In the genomic region with DNA sequence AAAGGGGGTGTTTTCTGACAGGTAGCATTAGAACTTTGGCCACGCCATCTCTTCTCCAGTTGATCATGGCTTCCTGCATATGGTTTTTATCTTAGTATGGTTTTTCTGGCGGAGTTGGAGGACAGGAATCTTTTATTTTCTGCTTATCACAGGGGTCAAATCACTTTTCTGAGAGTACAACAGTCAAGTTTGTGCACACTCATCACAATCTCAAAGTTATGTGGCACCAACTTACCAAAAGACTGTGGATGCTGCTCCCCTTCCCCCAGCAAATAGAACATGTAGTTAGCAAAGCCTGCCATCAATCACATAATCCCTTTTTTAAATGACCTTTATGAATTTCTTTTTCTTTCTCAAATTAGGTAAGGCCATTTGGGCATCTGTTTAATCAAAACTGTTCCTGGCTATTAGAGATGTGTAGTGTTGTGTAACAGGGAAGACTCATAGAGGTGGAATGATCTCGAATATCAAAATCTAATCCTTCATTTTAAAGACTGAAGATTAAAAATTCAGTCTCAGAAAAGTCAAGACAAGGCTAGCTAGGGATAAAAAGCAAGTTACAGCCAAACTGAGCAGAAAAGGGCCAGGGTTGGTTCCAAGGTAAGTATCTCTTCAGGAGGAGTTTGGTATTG, we compare ENCODE assay signal across 31 cellular contexts. TPM values are rescaled to one million over a fixed set of nuclear protein-coding genes. Genes with fewer than 3 reads are reported as not detected.
"Had no signal": no experiment of that assay in that cellular context is flagged by ENCODE, and none has a peak within 500 bp of the region (broad histone marks: within the 10 kb centered on the region; RNA-seq: fewer than 3 reads in every experiment).

No MANE protein-coding gene starts in this region.

- H3K36me3 ChIP-seq: SJCRH30, WERI-Rb-1 had no signal

- H3K9me3 Mint-ChIP-seq: activated CD8-positive, alpha-beta T cell treated with anti-CD3 and anti-CD28 coated beads for 36 hours; activated naive CD8-positive, alpha-beta T cell treated with anti-CD3 and anti-CD28 coated beads, Interleukin-2, amount 10 ng/mL, durations not matched to agents 7 days and 5 days; central memory CD8-positive, alpha-beta T cell had no signal

- H3K4me3 ChIP-seq: ascending aorta, body of pancreas, SJCRH30 had no signal

- FAIRE-seq: bronchial epithelial cell had no signal

- H3K9me3 ChIP-seq: ascending aorta, body of pancreas, SJCRH30, SK-N-SH had no signal

- DNase-seq: activated CD4-positive, alpha-beta T cell treated with anti-CD3 and anti-CD28 coated beads for 36 hours; activated CD4-positive, alpha-beta T cell treated with anti-CD3 and anti-CD28 coated beads, Interleukin-2, amount 50 U/mL, for 1 hour; activated CD8-positive, alpha-beta memory T cell treated with anti-CD3 and anti-CD28 coated beads, Interleukin-2, amount 50 U/mL, for 4 hours; activated CD8-positive, alpha-beta T cell treated with anti-CD3 and anti-CD28 coated beads for 36 hours; activated naive CD4-positive, alpha-beta T cell treated with anti-CD3 and anti-CD28 coated beads, Interleukin-2, amount 50 U/mL, for 16 hours; activated naive CD8-positive, alpha-beta T cell treated with anti-CD3 and anti-CD28 coated beads, Interleukin-2, amount 10 ng/mL, durations not matched to agents 7 days and 5 days; activated T-cell treated with anti-CD3 and anti-CD28 coated beads, Interleukin-2, amount 50 U/mL, for 1 hour; amniotic stem cell; body of pancreas; Kasumi-1; KBM-7; NCI-H1092; NCI-H1417; NCI-H1930; NCI-H2171 treated with DMSO at 0.1 percent for 48 hours; NCI-H226; NCI-H510A; NCI-H526 treated with DMSO at 0.1 percent for 48 hours; NK-92 treated with Interleukin-12 subunit alpha and Interleukin-12 subunit beta, amount 100 ng/mL, for 24 hours; OCI-M1; Right ventricle myocardium superior; SJCRH30; SK-N-SH; T-helper 1 cell; WERI-Rb-1 had no signal

- H3K4me1 ChIP-seq: SJCRH30 had no signal

- H3K27ac Mint-ChIP-seq: activated CD4-positive, alpha-beta T cell treated with anti-CD3 and anti-CD28 coated beads for 36 hours; activated CD8-positive, alpha-beta T cell treated with anti-CD3 and anti-CD28 coated beads for 36 hours; activated naive CD8-positive, alpha-beta T cell treated with anti-CD3 and anti-CD28 coated beads, Interleukin-2, amount 10 ng/mL, durations not matched to agents 7 days and 5 days had no signal

- ATAC-seq: activated CD4-positive, alpha-beta T cell treated with anti-CD3 and anti-CD28 coated beads for 36 hours; activated CD8-positive, alpha-beta T cell treated with anti-CD3 and anti-CD28 coated beads for 36 hours; body of pancreas; Panc1 had no signal

- H3K27ac ChIP-seq: ascending aorta, body of pancreas, RWPE1, SJCRH30, WERI-Rb-1 had no signal

- H3K27me3 ChIP-seq: SJCRH30 had no signal

- H3K9ac ChIP-seq: SK-N-SH had no signal

- H3K4me2 ChIP-seq: SK-N-SH had no signal

- H3K4me3 Mint-ChIP-seq: activated CD4-positive, alpha-beta T cell treated with anti-CD3 and anti-CD28 coated beads for 36 hours; activated CD8-positive, alpha-beta T cell treated with anti-CD3 and anti-CD28 coated beads for 36 hours; activated naive CD8-positive, alpha-beta T cell treated with anti-CD3 and anti-CD28 coated beads, Interleukin-2, amount 10 ng/mL, durations not matched to agents 7 days and 5 days; central memory CD8-positive, alpha-beta T cell had no signal

RNA-seq across cellular contexts. Expression of gene CH25H, which starts 3.8 kb away (rescaled TPM):
- total RNA-seq: activated CD4-positive, alpha-beta T cell treated with anti-CD3 and anti-CD28 coated beads for 36 hours; activated CD8-positive, alpha-beta T cell treated with anti-CD3 and anti-CD28 coated beads for 36 hours; activated naive CD8-positive, alpha-beta T cell treated with anti-CD3 and anti-CD28 coated beads, Interleukin-2, amount 10 ng/mL, durations not matched to agents 7 days and 5 days; bronchial epithelial cell; T-helper 2 cell treated with Interferon-gamma antibody and Interleukin-4, amounts not matched to agents 100 ng/mL and 5 ng/mL, for 36 hours had no signal
- polyA plus RNA-seq: SK-N-SH had no signal
